In the genomic region with DNA sequence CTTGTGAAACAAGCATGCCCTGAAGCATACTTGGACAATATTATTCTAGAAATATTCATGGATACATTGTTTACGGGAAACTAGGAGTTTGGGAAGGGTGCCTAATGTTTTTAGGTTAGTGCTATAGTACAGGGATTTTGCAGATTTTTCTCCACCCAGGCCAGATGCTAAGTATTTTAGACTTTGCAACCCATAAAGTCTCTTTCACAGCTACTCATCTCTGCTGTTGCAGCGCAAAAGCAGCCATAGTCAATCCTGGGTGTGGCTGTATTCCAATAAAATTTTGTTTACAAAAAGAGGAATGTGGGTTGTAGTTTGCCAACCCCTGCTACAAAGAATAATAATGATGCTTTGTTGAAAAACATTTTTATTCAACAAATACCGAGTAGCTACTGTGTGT, we compare ENCODE assay signal across 17 cellular contexts.
"Had no signal": no experiment of that assay in that cellular context is flagged by ENCODE, and none has a peak within 500 bp of the region (broad histone marks: within the 10 kb centered on the region; RNA-seq: fewer than 3 reads in every experiment).

No MANE protein-coding gene starts in this region.

- H3K9me3 ChIP-seq: esophagus squamous epithelium, heart right ventricle, neutrophil, stomach had no signal

- ATAC-seq: effector memory CD8-positive, alpha-beta T cell; left ventricle myocardium superior; naive thymus-derived CD8-positive, alpha-beta T cell; sciatic nerve had no signal

- H3K4me3 ChIP-seq: esophagus squamous epithelium, heart right ventricle, skin epidermis, stomach had no signal

- H3K27ac ChIP-seq: esophagus squamous epithelium, neutrophil, stomach had no signal

- H3K36me3 ChIP-seq: esophagus squamous epithelium, heart right ventricle, neutrophil, stomach had no signal

- H3K27me3 ChIP-seq: esophagus squamous epithelium, neutrophil, stomach had no signal

- DNase-seq: cerebellar nuclear complex; effector memory CD8-positive, alpha-beta T cell; esophagus squamous epithelium; heart right ventricle; hypothalamus; islet precursor cell; left ventricle myocardium superior; mesendoderm; naive thymus-derived CD8-positive, alpha-beta T cell; posterior cingulate gyrus; stimulated activated CD4-positive, alpha-beta T cell treated with anti-CD3 and anti-CD28 coated beads, Interleukin-12 subunit alpha, Interleukin-12 subunit beta, amount 100 ng/mL, for 4 hours; stimulated activated naive CD4-positive, alpha-beta T cell; stomach; trophoblast cell had no signal

- H3K4me1 ChIP-seq: stomach had no signal
